Comparison of ENCODE assay signal across 1 cellular context in the genomic region with DNA sequence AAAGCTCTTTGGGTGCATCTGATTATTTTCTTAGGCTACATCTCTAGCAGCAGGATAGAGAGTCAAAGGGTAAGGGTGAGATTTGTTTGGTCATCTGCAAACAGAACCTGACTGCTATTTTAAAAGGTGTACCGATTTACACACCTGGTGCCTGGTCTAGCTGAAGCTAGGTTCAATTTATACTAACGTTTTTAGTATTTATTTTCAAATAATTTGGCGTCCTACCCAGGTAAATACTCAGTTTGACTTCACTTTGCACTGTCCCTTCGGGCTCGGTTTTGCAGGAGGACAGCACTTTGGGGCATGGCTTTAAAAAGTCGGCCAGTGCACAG.
TF ChIP-seq lines count a peak whose summit lies in the region.

No MANE protein-coding gene starts in this region.

TF ChIP-seq in H1, 55 proteins besides CTCF, POLR2A, EP300 and RAD21:
- TF ChIP-seq, protein P1, sequence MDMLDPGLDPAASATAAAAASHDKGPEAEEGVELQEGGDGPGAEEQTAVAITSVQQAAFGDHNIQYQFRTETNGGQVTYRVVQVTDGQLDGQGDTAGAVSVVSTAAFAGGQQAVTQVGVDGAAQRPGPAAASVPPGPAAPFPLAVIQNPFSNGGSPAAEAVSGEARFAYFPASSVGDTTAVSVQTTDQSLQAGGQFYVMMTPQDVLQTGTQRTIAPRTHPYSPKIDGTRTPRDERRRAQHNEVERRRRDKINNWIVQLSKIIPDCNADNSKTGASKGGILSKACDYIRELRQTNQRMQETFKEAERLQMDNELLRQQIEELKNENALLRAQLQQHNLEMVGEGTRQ (IDR thresholded peaks at IDR 0.05; ENCODE audit: low read length), result 0 out of 2 replicates have a peak, but pooled peaks have one; percentile 1
- TF ChIP-seq SIN3A (conservative IDR thresholded peaks at IDR 0.05 in 1 of 2, IDR thresholded peaks at IDR 0.05 in 1 of 2; ENCODE audit: low read depth in 1 of 2, low read length in 2 of 2), result no peak
